In genomic region chr17:78293896-78294295, GRCh38 we compare ENCODE assay signal across 14 cellular contexts.
DNase-seq lines count a peak whose midpoint lies in the region; ATAC-seq and TF ChIP-seq lines count a peak whose summit lies in the region.
"Had no signal": no experiment of that assay in that cellular context is flagged by ENCODE, and none has a peak within 500 bp of the region (broad histone marks: within the 10 kb centered on the region; RNA-seq: fewer than 3 reads in every experiment).

No MANE protein-coding gene starts in this region.

- H3K27ac ChIP-seq in PC-3 (ENCODE audit: low read length), result peak overlapping the region; percentile 86
- peak overlapping the region; percentile 53 for H3K27ac ChIP-seq in RWPE2 (ENCODE audit: poor library complexity, severe bottlenecking)
- peak overlapping the region; percentile 54 for H3K27ac ChIP-seq in epithelial cell of prostate
- no peak overlapping the region for H3K27ac ChIP-seq in neuronal stem cell (replicated peaks; ENCODE audit: low read length)

- no peaks in the 10 kb centered on the region for H3K79me1 ChIP-seq in neuronal stem cell (ENCODE audit: low read depth, low read length)

- DNase-seq in PC-3 (no peak), RWPE2 (ENCODE audit: low spot score) (no peak), epithelial cell of prostate (ENCODE audit: low read depth, low spot score) (no peak), neuronal stem cell (ENCODE audit: low spot score) (no peak), dedifferentiated amniotic fluid mesenchymal stem cell (ENCODE audit: extremely low spot score) (no peak), DMS53 treated with DMSO at 0.1 percent for 48 hours (lab: John Stamatoyannopoulos, UW; ENCODE audit: unreplicated experiment) (no peak)
- DNase-seq in activated naive CD4-positive, alpha-beta T cell (lab: John Stamatoyannopoulos, UW), result no peak
- DNase-seq: C1 segment of cervical spinal cord; CD4-positive, alpha-beta memory T cell; DMS153; DND-41; GDM1; HCEC 1CT; HFFc6 had no signal

- ATAC-seq in PC-3 (no peak), RWPE2 (ENCODE audit: low read depth) (no peak)

- H3K4me3 ChIP-seq in PC-3 (ENCODE audit: low read length), result no peak overlapping the region
- H3K4me3 ChIP-seq in RWPE2 (ENCODE audit: severe bottlenecking), result no peak overlapping the region
- no peak overlapping the region for H3K4me3 ChIP-seq in neuronal stem cell (ENCODE audit: low read length in 2 of 2)

- peak overlapping the region; percentile 52; the same call in 1 of the 2 replicates for H3K4me2 ChIP-seq in PC-3 (ENCODE audit: low read length)
- H3K4me2 ChIP-seq in neuronal stem cell (ENCODE audit: insufficient read depth, low read length, poor library complexity, severe bottlenecking), result no peak overlapping the region

- no peaks in the 10 kb centered on the region for H3K9me3 ChIP-seq in PC-3 (ENCODE audit: low read length)
- H3K9me3 ChIP-seq in RWPE2 (ENCODE audit: severe bottlenecking), result no peaks in the 10 kb centered on the region
- no peaks in the 10 kb centered on the region for H3K9me3 ChIP-seq in neuronal stem cell (replicated peaks in 1 of 2; ENCODE audit: control insufficient read depth in 2 of 2, insufficient read depth in 1 of 2, low read depth in 1 of 2, low read length in 2 of 2)

- H3K4ac ChIP-seq in neuronal stem cell (ENCODE audit: low read length), result no peak overlapping the region

- BruUV-seq in PC-3 (replicated peaks; lab: Mats Ljungman, UMichigan), result no TSS peak

- TF ChIP-seq CTCF in PC-3 (conservative IDR thresholded peaks at IDR 0.05; ENCODE audit: low read depth, low read length) (no peak), RWPE2 (IDR thresholded peaks at IDR 0.05; ENCODE audit: poor library complexity, severe bottlenecking) (no peak)

- H2AK5ac ChIP-seq in neuronal stem cell (ENCODE audit: low read depth, low read length), result peak overlapping the region; percentile 20

- WGBS in neuronal stem cell (ENCODE audit: extremely low coverage in 2 of 2, insufficient read length in 2 of 2, insufficient replicate concordance in 1 of 2), 2 donors, result no CpG with 5 or more reads among the region's 6 CpGs

- H3K79me2 ChIP-seq in PC-3 (ENCODE audit: low read length), result no peaks in the 10 kb centered on the region

- peak overlapping the region; percentile 89 for H3K18ac ChIP-seq in neuronal stem cell (ENCODE audit: low read length)

- no peak overlapping the region for H4K91ac ChIP-seq in neuronal stem cell (ENCODE audit: low read depth, low read length, poor library complexity)

- no peaks in the 10 kb centered on the region for H3K9me2 ChIP-seq in PC-3 (replicated peaks; ENCODE audit: low read length)

- H2AFZ ChIP-seq in PC-3 (ENCODE audit: low read length) (no peak overlapping the region), neuronal stem cell (ENCODE audit: low read length) (peak overlapping the region; percentile 69)

- no peak overlapping the region for H2BK120ac ChIP-seq in neuronal stem cell (ENCODE audit: low read depth, low read length)

- CTCF ChIA-PET in PC-3 (lab: Charles Lee), result no interaction called here

- no peak overlapping the region for H3K14ac ChIP-seq in neuronal stem cell (ENCODE audit: low read length)

- peak overlapping the region; percentile 1 for H2BK15ac ChIP-seq in neuronal stem cell (ENCODE audit: low read length)

- no peak overlapping the region for H4K8ac ChIP-seq in neuronal stem cell (ENCODE audit: low read depth, low read length)

- H3K27me3 ChIP-seq in PC-3 (ENCODE audit: low read length) (no peaks in the 10 kb centered on the region), RWPE2 (ENCODE audit: insufficient read depth, poor library complexity, severe bottlenecking) (no peaks in the 10 kb centered on the region), neuronal stem cell (ENCODE audit: control insufficient read depth in 3 of 3, insufficient read depth in 3 of 3, low read depth in 1 of 3, low read length in 3 of 3) (no peaks in the 10 kb centered on the region)

- H3K36me3 ChIP-seq in PC-3 (ENCODE audit: low read depth, low read length), result no peaks in the 10 kb centered on the region
- no peaks in the 10 kb centered on the region for H3K36me3 ChIP-seq in RWPE2 (ENCODE audit: low read depth)
- no peaks in the 10 kb centered on the region for H3K36me3 ChIP-seq in neuronal stem cell (replicated peaks in 1 of 2; ENCODE audit: control insufficient read depth in 2 of 2, insufficient read depth in 2 of 2, low read length in 2 of 2)

- intact Hi-C loops in PC-3 (cut with micrococcal nuclease), result loop anchor here (1.0 to 2.0 kb wide), 4 partner anchors 21 to 129 kb away; partner anchors contain the start of gene SOCS3

- peak overlapping the region; percentile 49 for H3K9ac ChIP-seq in PC-3 (ENCODE audit: low read length)
- H3K9ac ChIP-seq in neuronal stem cell (ENCODE audit: low read depth, low read length, poor library complexity), result no peak overlapping the region

- H2BK12ac ChIP-seq in neuronal stem cell (ENCODE audit: low read length), result peak overlapping the region; percentile 46

- no peak overlapping the region for H3K23ac ChIP-seq in neuronal stem cell (ENCODE audit: low read depth, low read length, poor library complexity)

- no peak overlapping the region for H2BK5ac ChIP-seq in neuronal stem cell (ENCODE audit: low read length)

- H3K4me1 ChIP-seq in PC-3 (ENCODE audit: insufficient read depth, low read length) (peaks cover 13% of the 10 kb centered on the region), RWPE2 (ENCODE audit: insufficient read depth, poor library complexity, severe bottlenecking) (peaks cover 14% of the 10 kb centered on the region), neuronal stem cell (ENCODE audit: control insufficient read depth in 2 of 2, insufficient read depth in 1 of 2, low read depth in 1 of 2, low read length in 2 of 2) (peaks cover 7 to 9% of the 10 kb centered on the region in 2 donors)

- POLR2A ChIA-PET in PC-3 (lab: Charles Lee; ENCODE audit: unreplicated experiment), result no interaction called here

- no peaks in the 10 kb centered on the region for H4K20me1 ChIP-seq in PC-3 (ENCODE audit: low read length)

- peaks cover 4% of the 10 kb centered on the region for H3F3A ChIP-seq in PC-3 (ENCODE audit: low read length, unreplicated experiment)
